ENCODE assay signal across 1 cellular context in the genomic region with DNA sequence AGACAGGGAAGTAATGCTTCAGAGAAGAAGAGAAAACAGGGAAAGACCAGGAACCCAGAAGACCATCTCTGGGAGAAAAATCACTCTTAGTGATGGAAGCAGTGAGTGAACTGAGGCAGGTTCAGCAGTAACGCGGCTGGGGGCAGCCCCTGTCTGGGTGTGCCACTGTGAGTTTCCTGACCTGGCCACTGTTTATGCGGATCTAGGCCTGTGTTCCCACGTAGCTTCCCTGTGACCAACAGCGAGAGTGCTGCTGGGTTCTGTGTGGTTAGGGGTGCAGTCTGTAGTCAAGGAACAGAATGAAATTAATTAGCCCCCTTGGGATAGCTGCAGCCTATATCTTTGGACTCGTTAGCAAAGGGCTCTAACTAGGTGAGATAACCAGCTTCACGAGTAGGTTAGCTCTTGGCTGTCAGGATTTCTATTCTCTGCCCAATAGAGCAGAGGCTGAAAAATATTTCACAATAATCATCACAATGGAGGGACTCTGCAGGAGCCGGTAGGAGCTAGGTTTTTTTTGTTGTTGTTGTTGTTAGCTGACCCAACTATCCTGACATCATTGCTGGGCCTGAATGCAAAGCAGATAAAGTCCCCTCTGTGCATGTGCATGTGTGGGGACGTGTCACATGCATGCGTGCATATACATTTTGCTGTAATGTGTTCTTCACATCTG.
TF ChIP-seq lines count a peak whose summit lies in the region.

No MANE protein-coding gene starts in this region.

TF ChIP-seq in GM23338, 12 proteins besides CTCF, POLR2A, EP300 and RAD21 (continued from another document):
- no peak for TF ChIP-seq JUNB (IDR thresholded peaks at IDR 0.05; ENCODE audit: unreplicated experiment)
- TF ChIP-seq, protein P1, sequence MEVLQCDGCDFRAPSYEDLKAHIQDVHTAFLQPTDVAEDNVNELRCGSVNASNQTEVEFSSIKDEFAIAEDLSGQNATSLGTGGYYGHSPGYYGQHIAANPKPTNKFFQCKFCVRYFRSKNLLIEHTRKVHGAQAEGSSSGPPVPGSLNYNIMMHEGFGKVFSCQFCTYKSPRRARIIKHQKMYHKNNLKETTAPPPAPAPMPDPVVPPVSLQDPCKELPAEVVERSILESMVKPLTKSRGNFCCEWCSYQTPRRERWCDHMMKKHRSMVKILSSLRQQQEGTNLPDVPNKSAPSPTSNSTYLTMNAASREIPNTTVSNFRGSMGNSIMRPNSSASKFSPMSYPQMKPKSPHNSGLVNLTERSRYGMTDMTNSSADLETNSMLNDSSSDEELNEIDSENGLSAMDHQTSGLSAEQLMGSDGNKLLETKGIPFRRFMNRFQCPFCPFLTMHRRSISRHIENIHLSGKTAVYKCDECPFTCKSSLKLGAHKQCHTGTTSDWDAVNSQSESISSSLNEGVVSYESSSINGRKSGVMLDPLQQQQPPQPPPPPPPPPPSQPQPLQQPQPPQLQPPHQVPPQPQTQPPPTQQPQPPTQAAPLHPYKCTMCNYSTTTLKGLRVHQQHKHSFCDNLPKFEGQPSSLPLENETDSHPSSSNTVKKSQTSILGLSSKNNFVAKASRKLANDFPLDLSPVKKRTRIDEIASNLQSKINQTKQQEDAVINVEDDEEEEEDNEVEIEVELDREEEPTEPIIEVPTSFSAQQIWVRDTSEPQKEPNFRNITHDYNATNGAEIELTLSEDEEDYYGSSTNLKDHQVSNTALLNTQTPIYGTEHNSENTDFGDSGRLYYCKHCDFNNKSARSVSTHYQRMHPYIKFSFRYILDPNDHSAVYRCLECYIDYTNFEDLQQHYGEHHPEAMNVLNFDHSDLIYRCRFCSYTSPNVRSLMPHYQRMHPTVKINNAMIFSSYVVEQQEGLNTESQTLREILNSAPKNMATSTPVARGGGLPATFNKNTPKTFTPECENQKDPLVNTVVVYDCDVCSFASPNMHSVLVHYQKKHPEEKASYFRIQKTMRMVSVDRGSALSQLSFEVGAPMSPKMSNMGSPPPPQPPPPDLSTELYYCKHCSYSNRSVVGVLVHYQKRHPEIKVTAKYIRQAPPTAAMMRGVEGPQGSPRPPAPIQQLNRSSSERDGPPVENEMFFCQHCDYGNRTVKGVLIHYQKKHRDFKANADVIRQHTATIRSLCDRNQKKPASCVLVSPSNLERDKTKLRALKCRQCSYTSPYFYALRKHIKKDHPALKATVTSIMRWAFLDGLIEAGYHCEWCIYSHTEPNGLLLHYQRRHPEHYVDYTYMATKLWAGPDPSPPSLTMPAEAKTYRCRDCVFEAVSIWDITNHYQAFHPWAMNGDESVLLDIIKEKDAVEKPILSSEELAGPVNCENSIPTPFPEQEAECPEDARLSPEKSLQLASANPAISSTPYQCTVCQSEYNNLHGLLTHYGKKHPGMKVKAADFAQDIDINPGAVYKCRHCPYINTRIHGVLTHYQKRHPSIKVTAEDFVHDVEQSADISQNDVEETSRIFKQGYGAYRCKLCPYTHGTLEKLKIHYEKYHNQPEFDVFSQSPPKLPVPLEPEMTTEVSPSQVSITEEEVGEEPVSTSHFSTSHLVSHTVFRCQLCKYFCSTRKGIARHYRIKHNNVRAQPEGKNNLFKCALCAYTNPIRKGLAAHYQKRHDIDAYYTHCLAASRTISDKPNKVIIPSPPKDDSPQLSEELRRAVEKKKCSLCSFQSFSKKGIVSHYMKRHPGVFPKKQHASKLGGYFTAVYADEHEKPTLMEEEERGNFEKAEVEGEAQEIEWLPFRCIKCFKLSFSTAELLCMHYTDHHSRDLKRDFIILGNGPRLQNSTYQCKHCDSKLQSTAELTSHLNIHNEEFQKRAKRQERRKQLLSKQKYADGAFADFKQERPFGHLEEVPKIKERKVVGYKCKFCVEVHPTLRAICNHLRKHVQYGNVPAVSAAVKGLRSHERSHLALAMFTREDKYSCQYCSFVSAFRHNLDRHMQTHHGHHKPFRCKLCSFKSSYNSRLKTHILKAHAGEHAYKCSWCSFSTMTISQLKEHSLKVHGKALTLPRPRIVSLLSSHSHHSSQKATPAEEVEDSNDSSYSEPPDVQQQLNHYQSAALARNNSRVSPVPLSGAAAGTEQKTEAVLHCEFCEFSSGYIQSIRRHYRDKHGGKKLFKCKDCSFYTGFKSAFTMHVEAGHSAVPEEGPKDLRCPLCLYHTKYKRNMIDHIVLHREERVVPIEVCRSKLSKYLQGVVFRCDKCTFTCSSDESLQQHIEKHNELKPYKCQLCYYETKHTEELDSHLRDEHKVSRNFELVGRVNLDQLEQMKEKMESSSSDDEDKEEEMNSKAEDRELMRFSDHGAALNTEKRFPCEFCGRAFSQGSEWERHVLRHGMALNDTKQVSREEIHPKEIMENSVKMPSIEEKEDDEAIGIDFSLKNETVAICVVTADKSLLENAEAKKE (CRISPR knock-in tag; IDR thresholded peaks at IDR 0.05) = no peak
- no peak for TF ChIP-seq EZH2phosphoT487 (IDR thresholded peaks at IDR 0.05; ENCODE audit: unreplicated experiment)
- TF ChIP-seq NANOG (IDR thresholded peaks at IDR 0.05; ENCODE audit: borderline replicate concordance) = no peak
- TF ChIP-seq CREB1 (CRISPR knock-in tag; IDR thresholded peaks at IDR 0.05; ENCODE audit: low read depth) = no peak
- TF ChIP-seq POLR2AphosphoS5 (IDR thresholded peaks at IDR 0.05; ENCODE audit: low read depth) = no peak
- no peak for TF ChIP-seq EZH2 (IDR thresholded peaks at IDR 0.05; ENCODE audit: low read depth, unreplicated experiment)
- TF ChIP-seq STAT1 (IDR thresholded peaks at IDR 0.05; ENCODE audit: unreplicated experiment) = no peak
- TF ChIP-seq ZNF331 (CRISPR knock-in tag; IDR thresholded peaks at IDR 0.05; ENCODE audit: low read depth) = no peak
- TF ChIP-seq, protein P2, sequence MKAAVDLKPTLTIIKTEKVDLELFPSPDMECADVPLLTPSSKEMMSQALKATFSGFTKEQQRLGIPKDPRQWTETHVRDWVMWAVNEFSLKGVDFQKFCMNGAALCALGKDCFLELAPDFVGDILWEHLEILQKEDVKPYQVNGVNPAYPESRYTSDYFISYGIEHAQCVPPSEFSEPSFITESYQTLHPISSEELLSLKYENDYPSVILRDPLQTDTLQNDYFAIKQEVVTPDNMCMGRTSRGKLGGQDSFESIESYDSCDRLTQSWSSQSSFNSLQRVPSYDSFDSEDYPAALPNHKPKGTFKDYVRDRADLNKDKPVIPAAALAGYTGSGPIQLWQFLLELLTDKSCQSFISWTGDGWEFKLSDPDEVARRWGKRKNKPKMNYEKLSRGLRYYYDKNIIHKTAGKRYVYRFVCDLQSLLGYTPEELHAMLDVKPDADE (IDR thresholded peaks at IDR 0.05) = no peak
- TF ChIP-seq ZNF114 (CRISPR knock-in tag; IDR thresholded peaks at IDR 0.05) = no peak
TF ChIP-seq in GM23338: peak in this region for 0.
